8 cellular contexts compared by ENCODE assay signal in the genomic region with DNA sequence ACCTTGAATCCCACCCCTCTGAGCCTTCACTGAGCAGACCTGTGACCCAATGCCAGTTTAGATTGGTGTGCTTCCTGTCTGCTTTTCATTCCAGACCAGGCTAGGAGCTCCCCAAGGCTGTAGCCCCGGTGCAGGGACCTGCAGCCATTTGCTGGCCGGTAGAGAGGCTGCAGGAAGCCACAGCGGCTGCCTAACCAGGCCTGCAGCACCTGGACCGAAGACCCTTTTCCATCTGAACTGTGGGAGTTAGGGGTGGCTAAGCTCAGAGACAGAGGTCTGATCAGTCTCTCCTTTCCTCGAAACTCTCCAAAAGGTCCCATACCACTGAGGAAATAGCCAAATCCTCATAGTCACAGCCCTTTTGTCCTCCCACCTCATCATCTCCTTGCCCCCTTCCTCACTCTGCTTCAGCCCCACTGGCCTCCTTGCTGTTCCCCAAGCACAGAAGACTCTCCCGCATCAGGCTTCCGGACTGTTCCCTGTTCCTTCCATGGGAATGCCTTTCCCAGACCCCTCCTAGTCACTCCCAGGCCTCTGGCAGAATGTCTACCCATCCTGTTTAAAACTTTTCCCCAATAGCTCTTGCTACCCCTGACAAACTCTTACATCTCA. TPM values are rescaled to one million over a fixed set of nuclear protein-coding genes. Genes with fewer than 3 reads are reported as not detected.
DNase-seq lines count a peak whose midpoint lies in the region; ATAC-seq, FAIRE-seq and TF ChIP-seq lines count a peak whose summit lies in the region.

No MANE protein-coding gene starts in this region.

- peaks cover 10% of the 10 kb centered on the region for H3K36me3 Mint-ChIP-seq in activated CD8-positive, alpha-beta memory T cell treated with anti-CD3 and anti-CD28 coated beads, Interleukin-2, amount 10 ng/mL, durations not matched to agents 7 days and 5 days
- peaks cover 8% of the 10 kb centered on the region for H3K36me3 Mint-ChIP-seq in type B pancreatic cell

- 88% methylated on average over 7 of the region's 7 CpGs for WGBS in mammary epithelial cell (ENCODE audit: low coverage, missing lambda C conversion rate)
- WGBS in mesodermal cell (ENCODE audit: insufficient coverage in 2 of 2), 2 experiments, result 92 to 96% methylated on average over 6 to 7 of the region's 7 CpGs

- peaks cover 37% of the 10 kb centered on the region for H3K79me2 ChIP-seq in mammary epithelial cell (ENCODE audit: insufficient read depth, low read length)

- no peaks in the 10 kb centered on the region for H3K27me3 Mint-ChIP-seq in activated CD8-positive, alpha-beta memory T cell treated with anti-CD3 and anti-CD28 coated beads, Interleukin-2, amount 10 ng/mL, durations not matched to agents 7 days and 5 days
- H3K27me3 Mint-ChIP-seq in type B pancreatic cell, result peaks cover 34% of the 10 kb centered on the region

- peak overlapping the region; percentile 97 for H2AFZ ChIP-seq in mammary epithelial cell (ENCODE audit: low read depth, low read length)

- no peaks in the 10 kb centered on the region for H4K20me1 ChIP-seq in mammary epithelial cell (ENCODE audit: insufficient read depth, low read length)

- H3K9me3 Mint-ChIP-seq in activated CD8-positive, alpha-beta memory T cell treated with anti-CD3 and anti-CD28 coated beads, Interleukin-2, amount 10 ng/mL, durations not matched to agents 7 days and 5 days (ENCODE audit: low read depth), result no peaks in the 10 kb centered on the region
- no peaks in the 10 kb centered on the region for H3K9me3 Mint-ChIP-seq in type B pancreatic cell

- H3K9me3 ChIP-seq in mammary epithelial cell (replicated peaks; ENCODE audit: insufficient read depth, low read length) (no peaks in the 10 kb centered on the region), mesodermal cell (ENCODE audit: control insufficient read depth, low read length) (no peaks in the 10 kb centered on the region)

- H3K4me3 Mint-ChIP-seq in activated CD8-positive, alpha-beta memory T cell treated with anti-CD3 and anti-CD28 coated beads, Interleukin-2, amount 10 ng/mL, durations not matched to agents 7 days and 5 days, result peak overlapping the region; percentile 82
- peak overlapping the region; percentile 88 for H3K4me3 Mint-ChIP-seq in type B pancreatic cell

- peaks cover 26% of the 10 kb centered on the region for H3K4me1 Mint-ChIP-seq in activated CD8-positive, alpha-beta memory T cell treated with anti-CD3 and anti-CD28 coated beads, Interleukin-2, amount 10 ng/mL, durations not matched to agents 7 days and 5 days
- peaks cover 14% of the 10 kb centered on the region for H3K4me1 Mint-ChIP-seq in type B pancreatic cell (ENCODE audit: unreplicated experiment)

- H3K4me3 ChIP-seq in mammary epithelial cell (replicated peaks in 1 of 3; ENCODE audit: insufficient read depth in 1 of 3, low read depth in 2 of 3, low read length in 3 of 3) (peak overlapping the region in 2 of 3 experiments; percentile 47 to 94), mesodermal cell (ENCODE audit: extremely low read depth, insufficient read depth, low read length, poor library complexity, severe bottlenecking) (peak overlapping the region; percentile 89)

- ATAC-seq in activated CD8-positive, alpha-beta memory T cell treated with anti-CD3 and anti-CD28 coated beads, Interleukin-2, amount 10 ng/mL, durations not matched to agents 7 days and 5 days, result no peak
- no peak for ATAC-seq in HG03565 (IDR thresholded peaks at IDR 0.05; ENCODE audit: unreplicated experiment)

- peaks cover 4% of the 10 kb centered on the region for H3K4me1 ChIP-seq in mammary epithelial cell (ENCODE audit: insufficient read depth, low read length)
- no peaks in the 10 kb centered on the region for H3K4me1 ChIP-seq in mesodermal cell (ENCODE audit: control insufficient read depth, insufficient read depth, low read length, poor library complexity, severe bottlenecking)

- peak overlapping the region; percentile 81 for H3K27ac Mint-ChIP-seq in activated CD8-positive, alpha-beta memory T cell treated with anti-CD3 and anti-CD28 coated beads, Interleukin-2, amount 10 ng/mL, durations not matched to agents 7 days and 5 days
- peak overlapping the region; percentile 63 for H3K27ac Mint-ChIP-seq in type B pancreatic cell

- H3K27me3 ChIP-seq in mammary epithelial cell (ENCODE audit: insufficient read depth, low read length), result no peaks in the 10 kb centered on the region

- no peak for DNase-seq in activated CD8-positive, alpha-beta memory T cell treated with anti-CD3 and anti-CD28 coated beads, Interleukin-2, amount 10 ng/mL, durations not matched to agents 7 days and 5 days
- DNase-seq in activated CD8-positive, alpha-beta memory T cell treated with anti-CD3 and anti-CD28 coated beads, Interleukin-2, amount 50 U/mL, for 4 hours, result no peak
- no peak for DNase-seq in mammary epithelial cell
- DNase-seq in type B pancreatic cell (ENCODE audit: extremely low spot score, unreplicated experiment), result peak; percentile 42
- DNase-seq in SW480 (ENCODE audit: low spot score), result no peak
- DNase-seq in HTR-8/SVneo (ENCODE audit: insufficient read length, low spot score), result no peak

- BruUV-seq in mammary epithelial cell (replicated peaks; lab: Mats Ljungman, UMichigan), result no TSS peak

- dilution Hi-C loops in mammary epithelial cell (cut with HindIII; ENCODE audit: low sequenced_read_pairs), result no loop called here

- CTCF ChIA-PET in activated CD8-positive, alpha-beta memory T cell treated with anti-CD3 and anti-CD28 coated beads, Interleukin-2, amount 10 ng/mL, durations not matched to agents 7 days and 5 days (lab: Charles Lee), result interaction anchor here (0.8 to 1.5 kb wide), 4 partner anchors 40 to 95 kb away, joined by 4 to 8 read pairs (median 6); partner anchors contain the start of gene TTC22
- CTCF ChIA-PET in mammary epithelial cell (lab: Charles Lee; ENCODE audit: low non-redundant PET), result no interaction called here

- intact Hi-C loops in mammary epithelial cell (cut with micrococcal nuclease), result loop anchor here (1.0 kb wide), 1 partner anchor 86 kb away; the partner anchor contains the start of gene TTC22

- TF ChIP-seq CTCF in mammary epithelial cell (conservative IDR thresholded peaks at IDR 0.05 in 1 of 2, IDR thresholded peaks at IDR 0.05 in 1 of 2; ENCODE audit: extremely low read depth in 1 of 2, insufficient read depth in 1 of 2, low read depth in 1 of 2, low read length in 2 of 2), result no peak
- no peak for TF ChIP-seq CTCF in type B pancreatic cell (conservative IDR thresholded peaks at IDR 0.05)

- H3K4me2 ChIP-seq in mammary epithelial cell (ENCODE audit: insufficient read depth, low read depth, low read length), result peak overlapping the region; percentile 56

- H3K27ac ChIP-seq in mammary epithelial cell (ENCODE audit: insufficient read depth, low read depth, low read length), result no peak overlapping the region
- H3K27ac ChIP-seq in mesodermal cell (ENCODE audit: low read depth, low read length, severe bottlenecking), result no peak overlapping the region

- in situ Hi-C loops in mammary epithelial cell (cut with MboI; ENCODE audit: low sequenced_read_pairs in 2 of 2), result no loop called here

- FAIRE-seq in HTR-8/SVneo (lab: Jason Lieb, UNC), result no peak

- no peak overlapping the region for H3K9ac ChIP-seq in mammary epithelial cell (ENCODE audit: insufficient read depth, low read length)

- H3K36me3 ChIP-seq in mammary epithelial cell (ENCODE audit: insufficient read depth, low read length) (peaks cover 12% of the 10 kb centered on the region), mesodermal cell (ENCODE audit: control insufficient read depth, insufficient read depth, low read length) (peaks cover 28% of the 10 kb centered on the region)

RNA-seq across cellular contexts. Expression of gene TTC4, which starts 0.7 kb away (rescaled TPM):
- total RNA-seq in activated CD8-positive, alpha-beta memory T cell treated with anti-CD3 and anti-CD28 coated beads, Interleukin-2, amount 10 ng/mL, durations not matched to agents 7 days and 5 days, result 10 to 100 TPM; 19.6 to 26.3 TPM
- total RNA-seq in mammary epithelial cell, result 10 to 100 TPM; 22.7 to 29.2 TPM
- 28.1 TPM for polyA plus RNA-seq in mammary epithelial cell
- polyA minus RNA-seq in mammary epithelial cell, result 31.8 TPM
- polyA plus RNA-seq in mesodermal cell (2013, experiment 1 of 2), result 18.7 TPM
- polyA plus RNA-seq in mesodermal cell (2013, experiment 2 of 2), result 21.1 TPM
- 21.4 and 25.8 TPM in 2 replicates for total RNA-seq in type B pancreatic cell (ENCODE audit: low replicate concordance)

RNA-seq across cellular contexts. Expression of gene PARS2, which starts 49.3 kb away (rescaled TPM):
- total RNA-seq in activated CD8-positive, alpha-beta memory T cell treated with anti-CD3 and anti-CD28 coated beads, Interleukin-2, amount 10 ng/mL, durations not matched to agents 7 days and 5 days, result 1 to 10 TPM; 5.0 to 6.4 TPM
- total RNA-seq in mammary epithelial cell, result 10 to 100 TPM in 1 of 2 donors, 1 to 10 TPM in 1; 4.5 to 10.3 TPM
- 3.5 TPM for polyA plus RNA-seq in mammary epithelial cell
- polyA minus RNA-seq in mammary epithelial cell, result 11.1 TPM
- polyA plus RNA-seq in mesodermal cell (2013, experiment 1 of 2), result 6.8 TPM
- 6.8 TPM for polyA plus RNA-seq in mesodermal cell (2013, experiment 2 of 2)
- total RNA-seq in type B pancreatic cell (ENCODE audit: low replicate concordance), result 9.5 and 10.2 TPM in 2 replicates
